In genomic region chr4:138897818-138898226, GRCh38 we compare ENCODE assay signal across 11 cellular contexts.
DNase-seq lines count a peak whose midpoint lies in the region; ATAC-seq, FAIRE-seq and TF ChIP-seq lines count a peak whose summit lies in the region.
"Had no signal": no experiment of that assay in that cellular context is flagged by ENCODE, and none has a peak within 500 bp of the region (broad histone marks: within the 10 kb centered on the region; RNA-seq: fewer than 3 reads in every experiment).

No MANE protein-coding gene starts in this region.

- H3K9me3 ChIP-seq in small intestine (ENCODE audit: control insufficient read depth, low read depth): no peaks in the 10 kb centered on the region
- H3K9me3 ChIP-seq: lower lobe of right lung, SJCRH30 had no signal

- peak; percentile 43 for ATAC-seq in esophagus mucosa
- no peak for ATAC-seq in HG02588 (IDR thresholded peaks at IDR 0.05; ENCODE audit: unreplicated experiment)

- H3K4me3 ChIP-seq in small intestine (ENCODE audit: low read depth in 1 of 2, low read length in 2 of 2): no peak overlapping the region
- H3K4me3 ChIP-seq: lower lobe of right lung, SJCRH30 had no signal

- intact Hi-C loops in activated CD4-positive, alpha-beta T cell treated with anti-CD3 and anti-CD28 coated beads, Interleukin-2, amount 10 ng/mL, durations not matched to agents 24 days and 14 days (cut with micrococcal nuclease): no loop called here

- no peak overlapping the region for H3K27ac ChIP-seq in small intestine (ENCODE audit: low read depth in 1 of 2, low read length in 1 of 2)
- H3K27ac ChIP-seq: lower lobe of right lung, SJCRH30 had no signal

- H3K4me3 Mint-ChIP-seq in activated CD4-positive, alpha-beta T cell treated with anti-CD3 and anti-CD28 coated beads, Interleukin-2, amount 10 ng/mL, durations not matched to agents 24 days and 14 days: no peak overlapping the region
- H3K4me3 Mint-ChIP-seq in osteocyte (ENCODE audit: unreplicated experiment): no peak overlapping the region
- H3K4me3 Mint-ChIP-seq: activated naive CD8-positive, alpha-beta T cell had no signal

- H3K4me1 ChIP-seq in small intestine (ENCODE audit: control insufficient read depth in 2 of 2, insufficient read depth in 1 of 2, low read depth in 1 of 2, low read length in 1 of 2): no peaks in the 10 kb centered on the region

- H3K27me3 Mint-ChIP-seq in activated CD4-positive, alpha-beta T cell treated with anti-CD3 and anti-CD28 coated beads, Interleukin-2, amount 10 ng/mL, durations not matched to agents 24 days and 14 days: peaks cover 12% of the 10 kb centered on the region
- no peaks in the 10 kb centered on the region for H3K27me3 Mint-ChIP-seq in osteocyte (ENCODE audit: unreplicated experiment)
- H3K27me3 Mint-ChIP-seq: activated naive CD8-positive, alpha-beta T cell had no signal

- no peak for FAIRE-seq in small intestine (lab: Jason Lieb, UNC)

- TF ChIP-seq CTCF in osteocyte (IDR thresholded peaks at IDR 0.05): no peak

- H3K27ac Mint-ChIP-seq in activated CD4-positive, alpha-beta T cell treated with anti-CD3 and anti-CD28 coated beads, Interleukin-2, amount 10 ng/mL, durations not matched to agents 24 days and 14 days: no peak overlapping the region
- no peak overlapping the region for H3K27ac Mint-ChIP-seq in osteocyte (ENCODE audit: unreplicated experiment)
- H3K27ac Mint-ChIP-seq: activated naive CD8-positive, alpha-beta T cell had no signal

- 14 to 42% (median 21%) methylated on average over 2 of the region's 2 CpGs for WGBS in small intestine, 3 donors

- H3K36me3 ChIP-seq in small intestine (ENCODE audit: control insufficient read depth in 2 of 2, insufficient read depth in 2 of 2, low read length in 2 of 2): no peaks in the 10 kb centered on the region
- H3K36me3 ChIP-seq: lower lobe of right lung, SJCRH30 had no signal

- H3K36me3 Mint-ChIP-seq in activated CD4-positive, alpha-beta T cell treated with anti-CD3 and anti-CD28 coated beads, Interleukin-2, amount 10 ng/mL, durations not matched to agents 24 days and 14 days (ENCODE audit: low read depth): no peaks in the 10 kb centered on the region
- H3K36me3 Mint-ChIP-seq in osteocyte (ENCODE audit: unreplicated experiment): no peaks in the 10 kb centered on the region
- H3K36me3 Mint-ChIP-seq: activated naive CD8-positive, alpha-beta T cell had no signal

- no peaks in the 10 kb centered on the region for H3K27me3 ChIP-seq in small intestine (ENCODE audit: control insufficient read depth in 2 of 2, insufficient read depth in 2 of 2, low read length in 2 of 2)
- H3K27me3 ChIP-seq: SJCRH30 had no signal

- peaks cover 7% of the 10 kb centered on the region for H3K4me1 Mint-ChIP-seq in activated CD4-positive, alpha-beta T cell treated with anti-CD3 and anti-CD28 coated beads, Interleukin-2, amount 10 ng/mL, durations not matched to agents 24 days and 14 days
- H3K4me1 Mint-ChIP-seq in osteocyte (ENCODE audit: unreplicated experiment): peaks cover 5% of the 10 kb centered on the region

- DNase-seq in activated CD4-positive, alpha-beta T cell treated with anti-CD3 and anti-CD28 coated beads, Interleukin-2, amount 10 ng/mL, durations not matched to agents 24 days and 14 days: peak; percentile 62
- no peak for DNase-seq in activated CD4-positive, alpha-beta T cell treated with anti-CD3 and anti-CD28 coated beads for 4 hours
- DNase-seq in NCI-H748 (lab: John Stamatoyannopoulos, UW; ENCODE audit: unreplicated experiment) (peak; percentile 75), small intestine (peak; percentile 10), osteocyte (ENCODE audit: extremely low spot score, unreplicated experiment) (no peak), D341Med (ENCODE audit: low spot score) (no peak)
- DNase-seq: lower lobe of right lung had no signal

- H3K9me3 Mint-ChIP-seq in activated CD4-positive, alpha-beta T cell treated with anti-CD3 and anti-CD28 coated beads, Interleukin-2, amount 10 ng/mL, durations not matched to agents 24 days and 14 days: no peaks in the 10 kb centered on the region
- H3K9me3 Mint-ChIP-seq in osteocyte (ENCODE audit: unreplicated experiment): no peaks in the 10 kb centered on the region

Comparison
In these comparisons a context has a peak if more than half of its experiments do, and no peak if none do; other contexts are left out.
1. DNase-seq: peak in activated CD4-positive, alpha-beta T cell treated with anti-CD3 and anti-CD28 coated beads, Interleukin-2, amount 10 ng/mL, durations not matched to agents 24 days and 14 days (single experiment), NCI-H748 (single experiment) and small intestine (single experiment); none in activated CD4-positive, alpha-beta T cell treated with anti-CD3 and anti-CD28 coated beads for 4 hours (0 of 2), osteocyte (single experiment) and D341Med (single experiment).